ENCODE assay signal across 8 cellular contexts in genomic region chr2:207710814-207711740, GRCh38. TPM values are rescaled to one million over a fixed set of nuclear protein-coding genes. Genes with fewer than 3 reads are reported as not detected.
DNase-seq lines count a peak whose midpoint lies in the region; ATAC-seq and TF ChIP-seq lines count a peak whose summit lies in the region.

Gene CCNYL1, plus strand, starts transcription at chr2:207711640. Its CDS starts 257 bp downstream, at chr2:207711897.

- ATAC-seq in GM18909 (IDR thresholded peaks at IDR 0.05; ENCODE audit: poor library complexity, unreplicated experiment) (peak; percentile 98), HG03175 (IDR thresholded peaks at IDR 0.05; ENCODE audit: unreplicated experiment) (peak; percentile 96)

- no peaks in the 10 kb centered on the region; the same call in 1 of the 2 replicates for H3K9me3 ChIP-seq in AG04450 (ENCODE audit: control insufficient read depth, insufficient read depth, low read length)

- peak; percentile 18; the same call in 1 of the 2 replicates for TF ChIP-seq CTCF in AG04450 (IDR thresholded peaks at IDR 0.05; ENCODE audit: low read depth, low read length)

- peak within 1 kb of the TSS; percentile 89 for H3K4me3 ChIP-seq in AG04450 (ENCODE audit: low read depth, low read length)

- DNase-seq in AG04450 (ENCODE audit: low read depth, low spot score) (peak; percentile 98), NCI-H226 (peak; percentile 90), cerebellar cortex (ENCODE audit: low spot score) (peak; percentile 98), iris pigment epithelial cell (ENCODE audit: low read depth) (peak; percentile 100)
- DNase-seq in activated CD4-positive, CD25-positive, alpha-beta regulatory T cell (lab: John Stamatoyannopoulos, UW): peak; percentile 89 to 97 (median 96)
- DNase-seq in stimulated activated CD4-positive, alpha-beta T cell treated with anti-CD3 and anti-CD28 coated beads, Interleukin-12 subunit alpha, Interleukin-12 subunit beta, amount 100 ng/mL, for 24 hours (ENCODE audit: low read depth in 2 of 2): peak; percentile 96 to 97

- no peaks in the 10 kb centered on the region for H3K27me3 ChIP-seq in AG04450 (ENCODE audit: control insufficient read depth, insufficient read depth, low read length)

- CTCF ChIA-PET in AG04450 (lab: Charles Lee): interaction anchor here (0.6 to 1.8 kb wide), 9 partner anchors 15 to 329 kb away, joined by 3 to 7 read pairs (median 5); partner anchors contain the start of gene METTL21A

- POLR2A ChIA-PET in AG04450 (lab: Yijun Ruan, JAX): interaction anchor here (0.5 to 2.2 kb wide), 17 partner anchors 11 to 995 kb away, joined by 3 to 25 read pairs (median 3); partner anchors contain the start of genes CREB1, FASTKD2, MDH1B and METTL21A

- H3K27ac ChIP-seq in AG04450 (ENCODE audit: low read depth, low read length): peak within 1 kb of the TSS; percentile 73

RNA-seq across cellular contexts. Expression of gene CCNYL1, which starts in this region (rescaled TPM):
- 15.7 and 20.5 TPM in 2 replicates for polyA plus RNA-seq in AG04450 (2011; rRNA removed)
- 8.8 and 12.8 TPM in 2 replicates for polyA minus RNA-seq in AG04450 (2011; rRNA and poly(A)+ RNA removed)

Comparison
In these comparisons a context has a peak if more than half of its experiments do, and no peak if none do; other contexts are left out.
1. Peak in every context shown above with its lines: DNase-seq, ATAC-seq, H3K4me3 ChIP-seq and H3K27ac ChIP-seq.